In genomic region chr2:28226558-28226957, GRCh38 we compare ENCODE assay signal across 15 cellular contexts.
DNase-seq lines count a peak whose midpoint lies in the region; ATAC-seq, FAIRE-seq and TF ChIP-seq lines count a peak whose summit lies in the region.
"Had no signal": no experiment of that assay in that cellular context is flagged by ENCODE, and none has a peak within 500 bp of the region (broad histone marks: within the 10 kb centered on the region; RNA-seq: fewer than 3 reads in every experiment).

No MANE protein-coding gene starts in this region.

- no peak for DNase-seq in activated naive CD4-positive, alpha-beta T cell treated with anti-CD3 and anti-CD28 coated beads, Interleukin-2, amount 50 U/mL, for 72 hours (ENCODE audit: low spot score in 2 of 2)
- no peak for DNase-seq in activated naive CD4-positive, alpha-beta T cell treated with anti-CD3 and anti-CD28 coated beads for 36 hours
- DNase-seq in memory B cell (ENCODE audit: low spot score in 2 of 2) = no peak
- DNase-seq in stomach = no peak
- DNase-seq in activated T-helper 1 cell treated with anti-CD3 and anti-CD28 coated beads, Interleukin-12 subunit alpha, Interleukin-12 subunit beta, Interleukin-2, Interleukin-4 antibody, amounts not matched to agents 30 ng/mL and 10 ng/mL and 1 ng/mL, durations not matched to agents 14 hours and 24 hours and 36 hours (ENCODE audit: low spot score) = no peak
- DNase-seq in SHP77 treated with DMSO at 0.1 percent for 48 hours (lab: John Stamatoyannopoulos, UW) = no peak
- no peak for DNase-seq in small intestine
- DNase-seq: 8988T; AML-193; Caco-2; CD8-positive, alpha-beta memory T cell; DND-41; H7 had no signal

- no peaks in the 10 kb centered on the region for H3K9me3 Mint-ChIP-seq in activated naive CD4-positive, alpha-beta T cell treated with anti-CD3 and anti-CD28 coated beads, Interleukin-2, amount 50 U/mL, for 72 hours
- no peaks in the 10 kb centered on the region for H3K9me3 Mint-ChIP-seq in activated naive CD4-positive, alpha-beta T cell treated with anti-CD3 and anti-CD28 coated beads for 36 hours
- no peaks in the 10 kb centered on the region for H3K9me3 Mint-ChIP-seq in memory B cell
- no peaks in the 10 kb centered on the region for H3K9me3 Mint-ChIP-seq in activated T-helper 1 cell treated with anti-CD3 and anti-CD28 coated beads, Interleukin-12 subunit alpha, Interleukin-12 subunit beta, Interleukin-2, Interleukin-4 antibody, amounts not matched to agents 30 ng/mL and 10 ng/mL and 1 ng/mL, durations not matched to agents 14 hours and 24 hours and 36 hours
- H3K9me3 Mint-ChIP-seq: CD8-positive, alpha-beta memory T cell; GM23338 had no signal

- WGBS in stomach, 5 donors = 92 to 97% (median 95%) methylated on average over 6 of the region's 6 CpGs
- 95 to 98% (median 96%) methylated on average over 6 of the region's 6 CpGs for WGBS in small intestine, 3 donors

- CTCF ChIA-PET in activated naive CD4-positive, alpha-beta T cell treated with anti-CD3 and anti-CD28 coated beads for 36 hours (lab: Charles Lee) = interaction anchor here (0.6 kb wide), 1 partner anchor 544 kb away, joined by 3 read pairs; no protein-coding TSS in a partner anchor

- TF ChIP-seq CTCF in stomach (IDR thresholded peaks at IDR 0.05) = no peak

- TF ChIP-seq POLR2A in stomach (IDR thresholded peaks at IDR 0.05) = no peak

- no peak overlapping the region for H3K4me3 Mint-ChIP-seq in activated naive CD4-positive, alpha-beta T cell treated with anti-CD3 and anti-CD28 coated beads for 36 hours
- no peak overlapping the region for H3K4me3 Mint-ChIP-seq in memory B cell
- no peak overlapping the region for H3K4me3 Mint-ChIP-seq in activated T-helper 1 cell treated with anti-CD3 and anti-CD28 coated beads, Interleukin-12 subunit alpha, Interleukin-12 subunit beta, Interleukin-2, Interleukin-4 antibody, amounts not matched to agents 30 ng/mL and 10 ng/mL and 1 ng/mL, durations not matched to agents 14 hours and 24 hours and 36 hours
- H3K4me3 Mint-ChIP-seq: CD8-positive, alpha-beta memory T cell; GM23338 had no signal

- no peaks in the 10 kb centered on the region for H3K9me3 ChIP-seq in stomach
- H3K9me3 ChIP-seq in small intestine (ENCODE audit: control insufficient read depth, low read depth) = no peaks in the 10 kb centered on the region
- H3K9me3 ChIP-seq: BLaER1, Caco-2 had no signal

- H3K27ac Mint-ChIP-seq in activated naive CD4-positive, alpha-beta T cell treated with anti-CD3 and anti-CD28 coated beads, Interleukin-2, amount 50 U/mL, for 72 hours = peak overlapping the region; percentile 11 to 37
- no peak overlapping the region for H3K27ac Mint-ChIP-seq in activated naive CD4-positive, alpha-beta T cell treated with anti-CD3 and anti-CD28 coated beads for 36 hours
- peak overlapping the region; percentile 9 for H3K27ac Mint-ChIP-seq in memory B cell
- H3K27ac Mint-ChIP-seq in activated T-helper 1 cell treated with anti-CD3 and anti-CD28 coated beads, Interleukin-12 subunit alpha, Interleukin-12 subunit beta, Interleukin-2, Interleukin-4 antibody, amounts not matched to agents 30 ng/mL and 10 ng/mL and 1 ng/mL, durations not matched to agents 14 hours and 24 hours and 36 hours = no peak overlapping the region
- H3K27ac Mint-ChIP-seq: GM23338 had no signal

- no peaks in the 10 kb centered on the region for H3K36me3 Mint-ChIP-seq in activated naive CD4-positive, alpha-beta T cell treated with anti-CD3 and anti-CD28 coated beads, Interleukin-2, amount 50 U/mL, for 72 hours
- peaks cover 3% of the 10 kb centered on the region for H3K36me3 Mint-ChIP-seq in activated naive CD4-positive, alpha-beta T cell treated with anti-CD3 and anti-CD28 coated beads for 36 hours (ENCODE audit: low read depth)
- peaks cover 9% of the 10 kb centered on the region for H3K36me3 Mint-ChIP-seq in memory B cell
- H3K36me3 Mint-ChIP-seq in activated T-helper 1 cell treated with anti-CD3 and anti-CD28 coated beads, Interleukin-12 subunit alpha, Interleukin-12 subunit beta, Interleukin-2, Interleukin-4 antibody, amounts not matched to agents 30 ng/mL and 10 ng/mL and 1 ng/mL, durations not matched to agents 14 hours and 24 hours and 36 hours (ENCODE audit: low read depth) = peaks cover 4% of the 10 kb centered on the region

- intact Hi-C loops in activated naive CD4-positive, alpha-beta T cell treated with anti-CD3 and anti-CD28 coated beads for 36 hours (cut with micrococcal nuclease) = no loop called here
- intact Hi-C loops in stomach (cut with DNase I; ENCODE audit: low total_unique reads) = no loop called here
- intact Hi-C loops in activated T-helper 1 cell treated with anti-CD3 and anti-CD28 coated beads, Interleukin-12 subunit alpha, Interleukin-12 subunit beta, Interleukin-2, Interleukin-4 antibody, amounts not matched to agents 30 ng/mL and 10 ng/mL and 1 ng/mL, durations not matched to agents 14 hours and 24 hours and 36 hours (cut with micrococcal nuclease) = no loop called here

- H3K4me3 ChIP-seq in stomach (no peak overlapping the region), small intestine (ENCODE audit: low read depth in 1 of 2, low read length in 2 of 2) (no peak overlapping the region)
- H3K4me3 ChIP-seq: BLaER1, GM23338 had no signal

- H3K27ac ChIP-seq in stomach (peak overlapping the region in 3 of 5 donors; percentile 17 to 79 (median 77)), small intestine (ENCODE audit: low read depth in 1 of 2, low read length in 1 of 2) (no peak overlapping the region)
- H3K27ac ChIP-seq: BLaER1 had no signal

- H3K4me1 ChIP-seq in stomach (peaks cover 12 to 44% (median 26%) of the 10 kb centered on the region in 4 donors), small intestine (ENCODE audit: control insufficient read depth in 2 of 2, insufficient read depth in 1 of 2, low read depth in 1 of 2, low read length in 1 of 2) (peaks cover 3 to 4% of the 10 kb centered on the region in 2 donors)
- H3K4me1 ChIP-seq: BLaER1, Caco-2 had no signal

- peaks cover 6% of the 10 kb centered on the region for H3K4me1 Mint-ChIP-seq in activated naive CD4-positive, alpha-beta T cell treated with anti-CD3 and anti-CD28 coated beads for 36 hours (ENCODE audit: low read depth)
- H3K4me1 Mint-ChIP-seq in memory B cell = peaks cover 2% of the 10 kb centered on the region
- peaks cover 13% of the 10 kb centered on the region for H3K4me1 Mint-ChIP-seq in activated T-helper 1 cell treated with anti-CD3 and anti-CD28 coated beads, Interleukin-12 subunit alpha, Interleukin-12 subunit beta, Interleukin-2, Interleukin-4 antibody, amounts not matched to agents 30 ng/mL and 10 ng/mL and 1 ng/mL, durations not matched to agents 14 hours and 24 hours and 36 hours (ENCODE audit: low read depth)

- FAIRE-seq in small intestine (lab: Jason Lieb, UNC) = no peak

- TF ChIP-seq EP300 in stomach (IDR thresholded peaks at IDR 0.05) = no peak

- no peaks in the 10 kb centered on the region for H3K27me3 Mint-ChIP-seq in activated naive CD4-positive, alpha-beta T cell treated with anti-CD3 and anti-CD28 coated beads for 36 hours (ENCODE audit: low read depth)
- no peaks in the 10 kb centered on the region for H3K27me3 Mint-ChIP-seq in memory B cell
- H3K27me3 Mint-ChIP-seq in activated T-helper 1 cell treated with anti-CD3 and anti-CD28 coated beads, Interleukin-12 subunit alpha, Interleukin-12 subunit beta, Interleukin-2, Interleukin-4 antibody, amounts not matched to agents 30 ng/mL and 10 ng/mL and 1 ng/mL, durations not matched to agents 14 hours and 24 hours and 36 hours (ENCODE audit: insufficient read depth) = no peaks in the 10 kb centered on the region
- H3K27me3 Mint-ChIP-seq: CD8-positive, alpha-beta memory T cell had no signal

- no peak for ATAC-seq in activated naive CD4-positive, alpha-beta T cell treated with anti-CD3 and anti-CD28 coated beads, Interleukin-2, amount 50 U/mL, for 72 hours
- no peak for ATAC-seq in memory B cell (ENCODE audit: low read depth)

- no peaks in the 10 kb centered on the region for H3K36me3 ChIP-seq in stomach
- no peaks in the 10 kb centered on the region for H3K36me3 ChIP-seq in small intestine (ENCODE audit: control insufficient read depth in 2 of 2, insufficient read depth in 2 of 2, low read length in 2 of 2)

- no peaks in the 10 kb centered on the region for H3K27me3 ChIP-seq in stomach
- H3K27me3 ChIP-seq in small intestine (ENCODE audit: control insufficient read depth in 2 of 2, insufficient read depth in 2 of 2, low read length in 2 of 2) = no peaks in the 10 kb centered on the region
- H3K27me3 ChIP-seq: BLaER1 had no signal

Comparison
In these comparisons a context has a peak if more than half of its experiments do, and no peak if none do; other contexts are left out.
1. H3K27ac Mint-ChIP-seq: peak in activated naive CD4-positive, alpha-beta T cell treated with anti-CD3 and anti-CD28 coated beads, Interleukin-2, amount 50 U/mL, for 72 hours (2 of 2) and memory B cell (single experiment); none in activated naive CD4-positive, alpha-beta T cell treated with anti-CD3 and anti-CD28 coated beads for 36 hours (single experiment) and activated T-helper 1 cell treated with anti-CD3 and anti-CD28 coated beads, Interleukin-12 subunit alpha, Interleukin-12 subunit beta, Interleukin-2, Interleukin-4 antibody, amounts not matched to agents 30 ng/mL and 10 ng/mL and 1 ng/mL, durations not matched to agents 14 hours and 24 hours and 36 hours (single experiment).
2. H3K27ac ChIP-seq: peak in stomach (3 of 5); none in small intestine (0 of 2).